8 cellular contexts compared by ENCODE assay signal in the genomic region with DNA sequence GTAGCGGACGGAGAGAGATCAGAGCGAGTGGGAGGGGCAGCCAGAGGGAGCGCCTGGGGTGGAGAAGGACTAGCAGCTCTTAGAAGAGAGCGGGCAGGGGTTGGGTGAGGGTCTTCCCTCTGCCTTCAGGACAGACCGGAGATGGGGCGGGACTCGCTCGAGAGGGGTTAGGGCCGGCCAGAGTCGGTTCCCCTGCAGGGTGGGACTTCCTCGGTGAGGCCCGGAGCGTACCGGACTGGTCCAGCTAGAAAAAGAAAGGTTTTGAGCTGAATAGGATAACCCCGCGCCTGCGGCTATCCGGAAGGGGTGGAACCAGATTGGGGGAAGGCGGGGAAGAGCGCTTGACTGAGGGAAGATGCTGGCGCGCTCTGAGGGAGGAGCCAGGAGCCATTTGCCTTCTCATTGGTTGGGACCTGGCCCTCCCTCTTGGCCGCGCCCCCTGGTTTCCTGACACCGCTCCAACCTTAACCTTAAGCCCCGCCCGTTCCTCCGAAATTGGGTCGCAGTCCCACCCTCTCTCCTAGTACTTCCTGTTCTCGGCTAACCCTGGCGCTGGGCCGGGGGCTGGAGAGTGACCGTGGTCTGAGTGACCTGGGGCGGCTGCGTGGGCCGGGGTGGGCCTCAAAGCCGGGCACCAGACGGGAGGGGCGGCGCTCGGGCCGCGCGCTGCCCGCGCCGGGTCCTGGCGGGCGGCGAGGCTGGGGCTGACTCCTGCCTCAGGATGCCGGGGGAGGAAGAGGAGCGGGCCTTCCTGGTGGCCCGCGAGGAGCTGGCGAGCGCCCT. TPM values are rescaled to one million over a fixed set of nuclear protein-coding genes. Genes with fewer than 3 reads are reported as not detected.
A peak's percentile ranks its signal among the peaks of the same experiment; 100 is the strongest.
DNase-seq lines count a peak whose midpoint lies in the region; ATAC-seq and TF ChIP-seq lines count a peak whose summit lies in the region.

A gene (plus strand): TSS at position 521 of the 783 bp plus-strand sequence. CDS start 201 bp downstream, at position 722.

- BruUV-seq in mammary epithelial cell (replicated peaks; lab: Mats Ljungman, UMichigan), result TSS peak; percentile 56

- H3K9me3 ChIP-seq in WERI-Rb-1 (ENCODE audit: severe bottlenecking) (no peaks in the 10 kb centered on the region), mammary epithelial cell (replicated peaks; ENCODE audit: insufficient read depth, low read length) (no peaks in the 10 kb centered on the region)

- H3K4me2 ChIP-seq in mammary epithelial cell (ENCODE audit: insufficient read depth, low read depth, low read length), result peak within 1 kb of the TSS; percentile 89

- peaks cover 53% of the 10 kb centered on the region for H3K36me3 ChIP-seq in WERI-Rb-1
- peaks cover 2% of the 10 kb centered on the region for H3K36me3 ChIP-seq in mammary epithelial cell (ENCODE audit: insufficient read depth, low read length)

- peaks cover 15% of the 10 kb centered on the region for H3K4me1 ChIP-seq in mammary epithelial cell (ENCODE audit: insufficient read depth, low read length)

- peak; percentile 83 for ATAC-seq in GM18873 (IDR thresholded peaks at IDR 0.05; ENCODE audit: low FRiP score, unreplicated experiment)
- peak; percentile 72 for ATAC-seq in HG03139 (IDR thresholded peaks at IDR 0.05; ENCODE audit: unreplicated experiment)

- H2AFZ ChIP-seq in mammary epithelial cell (ENCODE audit: low read depth, low read length), result peak within 1 kb of the TSS; percentile 95

- H4K20me1 ChIP-seq in mammary epithelial cell (ENCODE audit: insufficient read depth, low read length), result no peaks in the 10 kb centered on the region

- H3K4me3 ChIP-seq in WERI-Rb-1 (ENCODE audit: low read depth, low read length) (peak within 1 kb of the TSS; percentile 83), mammary epithelial cell (replicated peaks in 1 of 3; ENCODE audit: insufficient read depth in 1 of 3, low read depth in 2 of 3, low read length in 3 of 3) (peak within 1 kb of the TSS; percentile 75 to 93 (median 90))

- TF ChIP-seq CTCF in WERI-Rb-1 (IDR thresholded peaks at IDR 0.05; ENCODE audit: low read depth, low read length), result no peak
- TF ChIP-seq CTCF in mammary epithelial cell (conservative IDR thresholded peaks at IDR 0.05 in 1 of 2, IDR thresholded peaks at IDR 0.05 in 1 of 2; ENCODE audit: extremely low read depth in 1 of 2, insufficient read depth in 1 of 2, low read depth in 1 of 2, low read length in 2 of 2), result no peak

- 1% methylated on average over 19 of the region's 57 CpGs for WGBS in mammary epithelial cell (ENCODE audit: low coverage, missing lambda C conversion rate)

- intact Hi-C loops in mammary epithelial cell (cut with micrococcal nuclease), result loop anchor here (1.0 to 2.0 kb wide), 4 partner anchors 14 to 53 kb away; a partner anchor contains a TSS

- H3K9ac ChIP-seq in mammary epithelial cell (ENCODE audit: insufficient read depth, low read length), result peak within 1 kb of the TSS; percentile 69

- dilution Hi-C loops in mammary epithelial cell (cut with HindIII; ENCODE audit: low sequenced_read_pairs), result no loop called here

- peaks cover 64% of the 10 kb centered on the region for H3K79me2 ChIP-seq in mammary epithelial cell (ENCODE audit: insufficient read depth, low read length)

- peak within 1 kb of the TSS; percentile 76 for H3K27ac ChIP-seq in WERI-Rb-1
- H3K27ac ChIP-seq in mammary epithelial cell (ENCODE audit: insufficient read depth, low read depth, low read length), result peak within 1 kb of the TSS; percentile 80

- in situ Hi-C loops in ACHN (cut with HindIII; ENCODE audit: low pct_ligation_motif_present, low pct_unique_long_range_greater_than_20kb, low sequenced_read_pairs), result no loop called here
- in situ Hi-C loops in mammary epithelial cell (cut with MboI; ENCODE audit: low sequenced_read_pairs in 2 of 2), result no loop called here

- CTCF ChIA-PET in mammary epithelial cell (lab: Charles Lee; ENCODE audit: low non-redundant PET), result interaction anchor here (0.5 to 1.2 kb wide), 4 partner anchors 11 to 161 kb away, joined by 3 to 6 read pairs (median 4); a partner anchor contains a TSS

- DNase-seq in ACHN (peak; percentile 96), NCI-H2227 (lab: John Stamatoyannopoulos, UW; ENCODE audit: unreplicated experiment) (peak; percentile 97), WERI-Rb-1 (peak; percentile 98), mammary epithelial cell (peak; percentile 98), iPS-NIHi7 (ENCODE audit: extremely low spot score) (peak; percentile 97), smooth muscle cell of the brain vasculature (ENCODE audit: low read depth, low spot score) (peak; percentile 98)

- H3K27me3 ChIP-seq in WERI-Rb-1 (ENCODE audit: insufficient read depth, low read depth, severe bottlenecking) (no peaks in the 10 kb centered on the region), mammary epithelial cell (ENCODE audit: insufficient read depth, low read length) (no peaks in the 10 kb centered on the region)

RNA-seq across cellular contexts. Expression of the gene that starts here (rescaled TPM):
- total RNA-seq in mammary epithelial cell, result 10 to 100 TPM; 35.3 to 52.1 TPM
- 14.4 TPM for polyA plus RNA-seq in mammary epithelial cell
- 189 TPM for polyA minus RNA-seq in mammary epithelial cell

Comparison
In these comparisons a context has a peak if more than half of its experiments do, and no peak if none do; other contexts are left out.
1. Peak in every context shown above with its lines: DNase-seq, ATAC-seq, H3K4me3 ChIP-seq and H3K27ac ChIP-seq.